ENCODE assay signal across 27 cellular contexts in the genomic region with DNA sequence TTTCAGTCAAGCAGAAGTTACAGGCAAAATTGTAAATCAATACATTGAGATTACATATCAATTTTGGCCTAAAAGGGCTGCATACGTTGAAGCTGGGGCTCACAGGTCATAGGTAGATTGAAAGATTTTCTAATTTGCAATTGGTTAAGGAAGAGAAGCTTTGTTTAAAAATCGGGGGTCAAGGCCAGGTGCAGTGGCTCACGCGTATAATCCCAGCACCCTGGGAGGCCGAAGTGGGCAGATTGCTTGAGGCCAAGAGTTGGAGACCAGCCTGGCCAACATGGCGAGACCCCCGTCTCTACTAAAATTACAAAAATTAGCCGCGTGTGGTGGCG.
"Had no signal": no experiment of that assay in that cellular context is flagged by ENCODE, and none has a peak within 500 bp of the region (broad histone marks: within the 10 kb centered on the region; RNA-seq: fewer than 3 reads in every experiment).

No MANE protein-coding gene starts in this region.

- FAIRE-seq: endometrium, islet of Langerhans, keratinocyte had no signal

- H3K36me3 Mint-ChIP-seq: mesothelial cell of epicardium had no signal

- H3K4me3 ChIP-seq: colonic mucosa, esophagus squamous epithelium, gastrocnemius medialis, heart right ventricle, left lung, lower lobe of right lung, mucosa of descending colon had no signal

- H3K9me3 Mint-ChIP-seq: dendritic cell treated with granulocyte-macrophage colony-stimulating factor and Interleukin-4, amounts not matched to agents 40 ng/mL and 50 ng/mL, for 4 days; effector memory CD8-positive, alpha-beta T cell had no signal

- H3K27ac Mint-ChIP-seq: dendritic cell treated with granulocyte-macrophage colony-stimulating factor and Interleukin-4, amounts not matched to agents 40 ng/mL and 50 ng/mL, for 4 days; endodermal cell; mesothelial cell of epicardium had no signal

- H3K9me3 ChIP-seq: colonic mucosa, esophagus squamous epithelium, gastrocnemius medialis, left lung, lower lobe of right lung, mucosa of descending colon had no signal

- H3K4me3 Mint-ChIP-seq: dendritic cell treated with granulocyte-macrophage colony-stimulating factor and Interleukin-4, amounts not matched to agents 40 ng/mL and 50 ng/mL, for 4 days; effector memory CD8-positive, alpha-beta T cell; endodermal cell; mesothelial cell of epicardium had no signal

- H3K36me3 ChIP-seq: colonic mucosa, esophagus squamous epithelium, gastrocnemius medialis, left lung, lower lobe of right lung had no signal

- H3K27me3 Mint-ChIP-seq: dendritic cell treated with granulocyte-macrophage colony-stimulating factor and Interleukin-4, amounts not matched to agents 40 ng/mL and 50 ng/mL, for 4 days; effector memory CD8-positive, alpha-beta T cell had no signal

- ATAC-seq: effector memory CD8-positive, alpha-beta T cell; esophagus mucosa; gastrocnemius medialis; heart right ventricle; left cardiac atrium; left lung; left ventricle myocardium superior; lower lobe of right lung; mucosa of descending colon had no signal

- H3K27me3 ChIP-seq: colonic mucosa, esophagus squamous epithelium, gastrocnemius medialis, heart right ventricle, left lung had no signal

- H3K4me1 Mint-ChIP-seq: mesothelial cell of epicardium had no signal

- DNase-seq: colonic mucosa; cortex of kidney; effector CD8-positive, alpha-beta T cell; effector memory CD8-positive, alpha-beta T cell; endodermal cell; erythroblast; esophagus squamous epithelium; foreskin fibroblast; foreskin melanocyte; gastrocnemius medialis; glutamatergic neuron; head of caudate nucleus; heart right ventricle; hippocampal formation; left cardiac atrium; left lung; left ventricle myocardium superior; lower lobe of right lung; mesenchymal stem cell; mucosa of descending colon had no signal

- H3K27ac ChIP-seq: colonic mucosa, epithelial cell of prostate, esophagus squamous epithelium, heart right ventricle, left lung, lower lobe of right lung had no signal
